ENCODE assay signal across 1 cellular context in the genomic region with DNA sequence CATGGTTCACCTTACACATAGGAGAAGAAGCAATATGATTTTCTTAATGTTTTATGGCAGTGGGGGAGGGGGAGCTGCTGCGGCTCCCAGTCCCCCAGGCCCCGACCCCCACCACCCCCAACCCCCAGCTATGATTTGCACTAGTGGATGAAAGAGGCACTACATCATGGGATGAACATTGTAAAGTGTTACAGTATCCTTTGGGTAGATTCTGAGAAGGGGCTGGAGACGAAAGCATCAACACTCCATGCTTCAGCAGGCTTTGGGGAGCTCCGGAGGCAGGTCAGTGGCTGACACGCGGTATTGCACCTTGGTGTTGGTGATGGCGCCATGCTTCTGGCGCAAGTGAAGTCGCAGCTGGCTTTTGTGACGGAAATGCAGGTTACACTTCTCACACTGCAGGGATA.
TF ChIP-seq lines count a peak whose summit lies in the region.

No MANE protein-coding gene starts in this region.

TF ChIP-seq in HepG2, 621 proteins besides CTCF, POLR2A, EP300 and RAD21:
- TF ChIP-seq HOXA3 (CRISPR knock-in tag; IDR thresholded peaks at IDR 0.05) (no peak), RBM22 (optimal IDR thresholded peaks at IDR 0.05; ENCODE audit: low read length) (peak; percentile 53)
- TF ChIP-seq, protein P1, sequence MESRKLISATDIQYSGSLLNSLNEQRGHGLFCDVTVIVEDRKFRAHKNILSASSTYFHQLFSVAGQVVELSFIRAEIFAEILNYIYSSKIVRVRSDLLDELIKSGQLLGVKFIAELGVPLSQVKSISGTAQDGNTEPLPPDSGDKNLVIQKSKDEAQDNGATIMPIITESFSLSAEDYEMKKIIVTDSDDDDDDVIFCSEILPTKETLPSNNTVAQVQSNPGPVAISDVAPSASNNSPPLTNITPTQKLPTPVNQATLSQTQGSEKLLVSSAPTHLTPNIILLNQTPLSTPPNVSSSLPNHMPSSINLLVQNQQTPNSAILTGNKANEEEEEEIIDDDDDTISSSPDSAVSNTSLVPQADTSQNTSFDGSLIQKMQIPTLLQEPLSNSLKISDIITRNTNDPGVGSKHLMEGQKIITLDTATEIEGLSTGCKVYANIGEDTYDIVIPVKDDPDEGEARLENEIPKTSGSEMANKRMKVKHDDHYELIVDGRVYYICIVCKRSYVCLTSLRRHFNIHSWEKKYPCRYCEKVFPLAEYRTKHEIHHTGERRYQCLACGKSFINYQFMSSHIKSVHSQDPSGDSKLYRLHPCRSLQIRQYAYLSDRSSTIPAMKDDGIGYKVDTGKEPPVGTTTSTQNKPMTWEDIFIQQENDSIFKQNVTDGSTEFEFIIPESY (CRISPR knock-in tag; IDR thresholded peaks at IDR 0.05) = peak; percentile 91
